In genomic region chr3:107307205-107307604, GRCh38 we compare ENCODE assay signal across 21 cellular contexts.
"Had no signal": no experiment of that assay in that cellular context is flagged by ENCODE, and none has a peak within 500 bp of the region (broad histone marks: within the 10 kb centered on the region; RNA-seq: fewer than 3 reads in every experiment).

No MANE protein-coding gene starts in this region.

- H3K27me3 ChIP-seq: SJSA1 had no signal

- H3K36me3 ChIP-seq: SJSA1 had no signal

- H3K9ac ChIP-seq: KMS-11 had no signal

- H3K4me1 ChIP-seq: SJSA1 had no signal

- H3K4me2 ChIP-seq: KMS-11 had no signal

- DNase-seq: Kasumi-1, MM.1S, NCI-H1048, NCI-H1105, NCI-H1417, NCI-H1436 treated with DMSO at 0.1 percent for 48 hours, NCI-H1694, NCI-H187 treated with DMSO at 0.1 percent for 48 hours, NCI-H2029 treated with DMSO at 0.1 percent for 48 hours, NCI-H2227 treated with DMSO at 0.1 percent for 48 hours, NCI-H524, NCI-H526 treated with DMSO at 0.1 percent for 48 hours, NCI-H748 treated with DMSO at 0.1 percent for 48 hours, Right ventricle myocardium superior, RPMI8226, SIG-M5 had no signal

- H3K4me3 ChIP-seq: K562, SJSA1, SK-N-MC had no signal

- ATAC-seq: K562 had no signal

- H3K27ac ChIP-seq: HL-60, KMS-11, SJSA1, SK-N-MC had no signal
